ENCODE assay signal across 23 cellular contexts in the genomic region with DNA sequence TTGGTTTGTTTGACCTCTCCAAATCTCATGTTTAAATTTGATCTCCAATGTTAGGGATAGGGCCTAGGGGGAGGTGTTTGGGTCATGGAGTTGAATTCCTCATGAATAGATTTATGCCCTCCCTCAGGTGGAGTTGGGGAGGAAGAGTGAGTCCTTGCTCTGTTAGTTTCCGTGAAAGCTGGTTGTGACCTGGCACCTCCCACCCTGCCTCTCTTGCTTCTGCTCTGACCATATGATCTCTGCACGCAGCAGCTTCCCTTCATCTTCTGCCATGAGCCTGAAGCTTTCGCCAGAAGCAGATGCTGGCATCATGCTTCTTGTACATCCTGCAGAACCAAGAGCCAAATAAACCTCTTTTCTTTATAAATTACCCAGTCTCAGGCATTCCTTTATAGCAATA.
"Had no signal": no experiment of that assay in that cellular context is flagged by ENCODE, and none has a peak within 500 bp of the region (broad histone marks: within the 10 kb centered on the region; RNA-seq: fewer than 3 reads in every experiment).

No MANE protein-coding gene starts in this region.

- ATAC-seq: activated T-helper 17 cell treated with anti-CD3 and anti-CD28 coated beads, Interleukin-2, amount 50 U/mL, for 72 hours; heart right ventricle; left lobe of liver; naive thymus-derived CD8-positive, alpha-beta T cell; sciatic nerve; stimulated activated effector memory CD8-positive, alpha-beta T cell treated with anti-CD3 and anti-CD28 coated beads, Interleukin-12 subunit alpha, Interleukin-12 subunit beta, amount 100 ng/mL, for 72 hours; stimulated activated naive CD8-positive, alpha-beta T cell treated with anti-CD3 and anti-CD28 coated beads, Interleukin-15, amount 100 ng/mL, for 72 hours had no signal

- DNase-seq: activated CD4-positive, alpha-beta T cell treated with anti-CD3 and anti-CD28 coated beads, Interleukin-2, amount 50 U/mL, for 4 hours; activated CD8-positive, alpha-beta memory T cell treated with anti-CD3 and anti-CD28 coated beads for 24 hours; activated CD8-positive, alpha-beta memory T cell treated with anti-CD3 and anti-CD28 coated beads, Interleukin-2, amount 50 U/mL, for 4 hours; activated T-cell treated with anti-CD3 and anti-CD28 coated beads, Interleukin-2, amount 50 U/mL, for 24 hours; adrenal gland; effector memory CD4-positive, alpha-beta T cell; heart right ventricle; kidney; naive thymus-derived CD8-positive, alpha-beta T cell; small intestine; stimulated activated CD4-positive, alpha-beta T cell treated with anti-CD3 and anti-CD28 coated beads, Interleukin-2, amount 100 ng/mL, for 24 hours; stimulated activated naive CD8-positive, alpha-beta T cell treated with anti-CD3 and anti-CD28 coated beads, Interleukin-15, amount 100 ng/mL, for 72 hours; T-helper 1 cell; tibial artery; WERI-Rb-1 had no signal

- H3K9me3 Mint-ChIP-seq: activated T-cell treated with anti-CD3 and anti-CD28 coated beads, Interleukin-2, amount 50 U/mL, for 24 hours; activated T-helper 17 cell treated with anti-CD3 and anti-CD28 coated beads, Interleukin-2, amount 50 U/mL, for 72 hours; central memory CD8-positive, alpha-beta T cell; naive thymus-derived CD8-positive, alpha-beta T cell; stimulated activated effector memory CD8-positive, alpha-beta T cell treated with anti-CD3 and anti-CD28 coated beads, Interleukin-12 subunit alpha, Interleukin-12 subunit beta, amount 100 ng/mL, for 72 hours; stimulated activated naive CD8-positive, alpha-beta T cell treated with anti-CD3 and anti-CD28 coated beads, Interleukin-15, amount 100 ng/mL, for 72 hours had no signal

- H3K4me3 Mint-ChIP-seq: activated naive CD8-positive, alpha-beta T cell; activated T-cell treated with anti-CD3 and anti-CD28 coated beads, Interleukin-2, amount 50 U/mL, for 24 hours; activated T-helper 17 cell treated with anti-CD3 and anti-CD28 coated beads, Interleukin-2, amount 50 U/mL, for 72 hours; central memory CD8-positive, alpha-beta T cell; mesothelial cell of epicardium; naive thymus-derived CD8-positive, alpha-beta T cell; stimulated activated effector memory CD8-positive, alpha-beta T cell treated with anti-CD3 and anti-CD28 coated beads, Interleukin-12 subunit alpha, Interleukin-12 subunit beta, amount 100 ng/mL, for 72 hours; stimulated activated naive CD8-positive, alpha-beta T cell treated with anti-CD3 and anti-CD28 coated beads, Interleukin-15, amount 100 ng/mL, for 72 hours had no signal

- FAIRE-seq: astrocyte had no signal

- H3K36me3 Mint-ChIP-seq: activated naive CD8-positive, alpha-beta T cell; naive thymus-derived CD8-positive, alpha-beta T cell; stimulated activated effector memory CD8-positive, alpha-beta T cell treated with anti-CD3 and anti-CD28 coated beads, Interleukin-12 subunit alpha, Interleukin-12 subunit beta, amount 100 ng/mL, for 72 hours had no signal

- H3K4me1 Mint-ChIP-seq: activated T-helper 17 cell treated with anti-CD3 and anti-CD28 coated beads, Interleukin-2, amount 50 U/mL, for 72 hours; central memory CD8-positive, alpha-beta T cell; naive thymus-derived CD8-positive, alpha-beta T cell; stimulated activated effector memory CD8-positive, alpha-beta T cell treated with anti-CD3 and anti-CD28 coated beads, Interleukin-12 subunit alpha, Interleukin-12 subunit beta, amount 100 ng/mL, for 72 hours; stimulated activated naive CD8-positive, alpha-beta T cell treated with anti-CD3 and anti-CD28 coated beads, Interleukin-15, amount 100 ng/mL, for 72 hours had no signal

- H3K27ac Mint-ChIP-seq: activated naive CD8-positive, alpha-beta T cell; activated T-cell treated with anti-CD3 and anti-CD28 coated beads, Interleukin-2, amount 50 U/mL, for 24 hours; activated T-helper 17 cell treated with anti-CD3 and anti-CD28 coated beads, Interleukin-2, amount 50 U/mL, for 72 hours; mesothelial cell of epicardium; naive thymus-derived CD8-positive, alpha-beta T cell; stimulated activated effector memory CD8-positive, alpha-beta T cell treated with anti-CD3 and anti-CD28 coated beads, Interleukin-12 subunit alpha, Interleukin-12 subunit beta, amount 100 ng/mL, for 72 hours; stimulated activated naive CD8-positive, alpha-beta T cell treated with anti-CD3 and anti-CD28 coated beads, Interleukin-15, amount 100 ng/mL, for 72 hours had no signal

- H3K27me3 Mint-ChIP-seq: activated naive CD8-positive, alpha-beta T cell; activated T-cell treated with anti-CD3 and anti-CD28 coated beads, Interleukin-2, amount 50 U/mL, for 24 hours; activated T-helper 17 cell treated with anti-CD3 and anti-CD28 coated beads, Interleukin-2, amount 50 U/mL, for 72 hours; central memory CD8-positive, alpha-beta T cell; naive thymus-derived CD8-positive, alpha-beta T cell; stimulated activated naive CD8-positive, alpha-beta T cell treated with anti-CD3 and anti-CD28 coated beads, Interleukin-15, amount 100 ng/mL, for 72 hours had no signal
